In the genomic region with DNA sequence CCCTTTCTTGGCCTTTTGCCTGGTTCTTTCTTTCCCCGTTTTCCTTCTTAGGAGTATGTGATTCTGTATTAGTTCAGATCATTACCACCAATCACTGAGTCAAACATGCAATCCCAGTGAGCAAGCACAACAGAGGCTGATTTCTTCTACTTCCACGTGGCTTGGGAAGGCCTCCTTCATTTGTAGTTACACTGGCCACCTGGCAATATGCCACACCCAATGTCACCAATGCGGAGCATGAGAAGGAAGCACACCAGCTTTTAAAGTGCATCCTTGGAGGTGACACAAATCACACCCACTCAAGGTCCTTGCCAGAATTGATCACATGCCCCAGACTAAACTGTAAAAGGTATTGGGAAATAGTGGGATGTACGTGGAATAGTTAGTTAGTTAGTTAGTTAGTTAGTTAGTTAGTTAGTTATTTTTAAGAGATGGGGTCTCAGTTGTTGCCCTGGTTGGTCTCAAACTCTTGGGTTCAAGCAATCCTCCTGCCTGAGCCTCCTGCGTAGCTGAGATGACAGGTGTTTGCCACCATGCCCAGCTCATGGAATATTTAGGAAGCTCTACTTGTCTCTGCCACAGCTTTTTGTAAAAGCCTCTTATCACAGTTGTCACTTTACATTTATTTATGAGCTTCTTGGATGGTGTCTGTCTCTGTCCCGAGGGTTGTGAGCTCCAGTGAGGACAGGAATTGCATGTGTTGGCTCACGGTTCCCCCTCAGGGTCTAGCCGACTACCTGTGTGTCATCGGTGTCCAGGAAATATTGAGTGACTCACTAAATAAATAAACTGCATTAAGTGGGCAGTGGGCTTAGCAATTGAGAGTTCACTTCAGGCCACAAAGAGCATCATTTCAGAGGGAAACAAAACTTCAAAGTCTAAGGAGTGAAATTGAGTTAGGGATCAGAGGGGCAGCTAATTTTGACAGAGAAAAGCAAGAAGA, we compare ENCODE assay signal across 11 cellular contexts. TPM values are rescaled to one million over a fixed set of nuclear protein-coding genes. Genes with fewer than 3 reads are reported as not detected.
DNase-seq lines count a peak whose midpoint lies in the region; ATAC-seq, FAIRE-seq and TF ChIP-seq lines count a peak whose summit lies in the region.
"Had no signal": no experiment of that assay in that cellular context is flagged by ENCODE, and none has a peak within 500 bp of the region (broad histone marks: within the 10 kb centered on the region; RNA-seq: fewer than 3 reads in every experiment).

No MANE protein-coding gene starts in this region.

- H4K20me1 ChIP-seq in GM23248 (ENCODE audit: insufficient read depth), result no peaks in the 10 kb centered on the region

- no peak overlapping the region for H2AFZ ChIP-seq in GM23248

- TF ChIP-seq POLR2A in gastroesophageal sphincter (IDR thresholded peaks at IDR 0.05), result no peak

- no peak for TF ChIP-seq CTCF in gastroesophageal sphincter (IDR thresholded peaks at IDR 0.05)

- WGBS in GM23248 (ENCODE audit: low coverage in 1 of 2, low lambda C conversion rate in 2 of 2, missing lambda C conversion rate in 2 of 2), 2 experiments, result 47% methylated on average over 9 of the region's 9 CpGs
- 64 to 69% methylated on average over 5 to 7 of the region's 9 CpGs for WGBS in gastroesophageal sphincter (ENCODE audit: low coverage in 1 of 2), 2 donors

- no peaks in the 10 kb centered on the region for H3K27me3 ChIP-seq in GM23248 (replicated peaks; ENCODE audit: insufficient read depth)
- no peaks in the 10 kb centered on the region for H3K27me3 ChIP-seq in gastroesophageal sphincter

- no peak overlapping the region for H3K27ac ChIP-seq in GM23248
- H3K27ac ChIP-seq in gastroesophageal sphincter, result no peak overlapping the region

- TF ChIP-seq EP300 in gastroesophageal sphincter (IDR thresholded peaks at IDR 0.05), result no peak

- H3K9me2 ChIP-seq in GM23248 (ENCODE audit: insufficient read depth), result no peaks in the 10 kb centered on the region

- peak; percentile 82 for FAIRE-seq in islet of Langerhans (lab: Jason Lieb, UNC)

- no peaks in the 10 kb centered on the region for H3K9me3 ChIP-seq in GM23248 (ENCODE audit: low read depth)
- peaks cover 0 to 4% (median 0%) of the 10 kb centered on the region in 3 donors for H3K9me3 ChIP-seq in gastroesophageal sphincter

- H3K4me2 ChIP-seq in GM23248 (ENCODE audit: unreplicated experiment), result peak overlapping the region; percentile 16

- peak; percentile 43 for ATAC-seq in SK-N-SH treated with all-trans-retinoic acid at 6 μM for 48 hours
- no peak for ATAC-seq in HG02970 (IDR thresholded peaks at IDR 0.05; ENCODE audit: low FRiP score, unreplicated experiment)
- no peak for ATAC-seq in gastroesophageal sphincter
- ATAC-seq: naive thymus-derived CD4-positive, alpha-beta T cell had no signal

- H3K36me3 ChIP-seq in GM23248 (ENCODE audit: low read depth), result no peaks in the 10 kb centered on the region
- H3K36me3 ChIP-seq in gastroesophageal sphincter, result no peaks in the 10 kb centered on the region

- no peaks in the 10 kb centered on the region for H3F3A ChIP-seq in GM23248 (ENCODE audit: insufficient read depth)

- in situ Hi-C loops in GM23248 (cut with MboI), result no loop called here

- peaks cover 20% of the 10 kb centered on the region for H3K4me1 ChIP-seq in GM23248 (ENCODE audit: insufficient read depth)
- no peaks in the 10 kb centered on the region for H3K4me1 ChIP-seq in gastroesophageal sphincter

- DNase-seq in 8988T, result peak; percentile 41
- peak; percentile 47 for DNase-seq in GM23248
- no peak for DNase-seq in inferior parietal cortex (ENCODE audit: extremely low spot score)
- DNase-seq in iPS-NIHi11 (ENCODE audit: low spot score), result no peak
- DNase-seq: activated CD8-positive, alpha-beta memory T cell treated with anti-CD3 and anti-CD28 coated beads for 24 hours; naive thymus-derived CD4-positive, alpha-beta T cell; SW 1271 had no signal

- no peaks in the 10 kb centered on the region for H3K79me2 ChIP-seq in GM23248 (ENCODE audit: insufficient read depth)

- H3K9ac ChIP-seq in GM23248, result no peak overlapping the region

- H3K4me3 ChIP-seq in GM23248 (no peak overlapping the region), gastroesophageal sphincter (no peak overlapping the region)

TF ChIP-seq in SK-N-SH treated with all-trans-retinoic acid at 6 μM for 48 hours, 23 proteins besides CTCF, POLR2A, EP300 and RAD21:
- TF ChIP-seq TOX (CRISPR knock-in tag; IDR thresholded peaks at IDR 0.05; ENCODE audit: borderline replicate concordance), result no peak
- no peak for TF ChIP-seq ZFP30 (CRISPR knock-in tag; IDR thresholded peaks at IDR 0.05)
- TF ChIP-seq POU6F1 (CRISPR knock-in tag; IDR thresholded peaks at IDR 0.05; ENCODE audit: borderline replicate concordance, low read depth), result no peak
- no peak for TF ChIP-seq ZNF8 (CRISPR knock-in tag; IDR thresholded peaks at IDR 0.05)
- TF ChIP-seq CSDC2 (CRISPR knock-in tag; IDR thresholded peaks at IDR 0.05), result no peak
- no peak for TF ChIP-seq ZNF565 (CRISPR knock-in tag; conservative IDR thresholded peaks at IDR 0.05; ENCODE audit: low read depth)
- no peak for TF ChIP-seq ARNTL (CRISPR knock-in tag; IDR thresholded peaks at IDR 0.05; ENCODE audit: borderline replicate concordance, low read depth)
- no peak for TF ChIP-seq ZC3H10 (CRISPR knock-in tag; IDR thresholded peaks at IDR 0.05)
- TF ChIP-seq, protein P1, sequence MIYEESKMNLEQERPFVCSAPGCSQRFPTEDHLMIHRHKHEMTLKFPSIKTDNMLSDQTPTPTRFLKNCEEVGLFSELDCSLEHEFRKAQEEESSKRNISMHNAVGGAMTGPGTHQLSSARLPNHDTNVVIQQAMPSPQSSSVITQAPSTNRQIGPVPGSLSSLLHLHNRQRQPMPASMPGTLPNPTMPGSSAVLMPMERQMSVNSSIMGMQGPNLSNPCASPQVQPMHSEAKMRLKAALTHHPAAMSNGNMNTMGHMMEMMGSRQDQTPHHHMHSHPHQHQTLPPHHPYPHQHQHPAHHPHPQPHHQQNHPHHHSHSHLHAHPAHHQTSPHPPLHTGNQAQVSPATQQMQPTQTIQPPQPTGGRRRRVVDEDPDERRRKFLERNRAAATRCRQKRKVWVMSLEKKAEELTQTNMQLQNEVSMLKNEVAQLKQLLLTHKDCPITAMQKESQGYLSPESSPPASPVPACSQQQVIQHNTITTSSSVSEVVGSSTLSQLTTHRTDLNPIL (CRISPR knock-in tag; IDR thresholded peaks at IDR 0.05; ENCODE audit: low read depth), result no peak
- TF ChIP-seq ESRRG (CRISPR knock-in tag; IDR thresholded peaks at IDR 0.05), result no peak
- TF ChIP-seq, protein P2, sequence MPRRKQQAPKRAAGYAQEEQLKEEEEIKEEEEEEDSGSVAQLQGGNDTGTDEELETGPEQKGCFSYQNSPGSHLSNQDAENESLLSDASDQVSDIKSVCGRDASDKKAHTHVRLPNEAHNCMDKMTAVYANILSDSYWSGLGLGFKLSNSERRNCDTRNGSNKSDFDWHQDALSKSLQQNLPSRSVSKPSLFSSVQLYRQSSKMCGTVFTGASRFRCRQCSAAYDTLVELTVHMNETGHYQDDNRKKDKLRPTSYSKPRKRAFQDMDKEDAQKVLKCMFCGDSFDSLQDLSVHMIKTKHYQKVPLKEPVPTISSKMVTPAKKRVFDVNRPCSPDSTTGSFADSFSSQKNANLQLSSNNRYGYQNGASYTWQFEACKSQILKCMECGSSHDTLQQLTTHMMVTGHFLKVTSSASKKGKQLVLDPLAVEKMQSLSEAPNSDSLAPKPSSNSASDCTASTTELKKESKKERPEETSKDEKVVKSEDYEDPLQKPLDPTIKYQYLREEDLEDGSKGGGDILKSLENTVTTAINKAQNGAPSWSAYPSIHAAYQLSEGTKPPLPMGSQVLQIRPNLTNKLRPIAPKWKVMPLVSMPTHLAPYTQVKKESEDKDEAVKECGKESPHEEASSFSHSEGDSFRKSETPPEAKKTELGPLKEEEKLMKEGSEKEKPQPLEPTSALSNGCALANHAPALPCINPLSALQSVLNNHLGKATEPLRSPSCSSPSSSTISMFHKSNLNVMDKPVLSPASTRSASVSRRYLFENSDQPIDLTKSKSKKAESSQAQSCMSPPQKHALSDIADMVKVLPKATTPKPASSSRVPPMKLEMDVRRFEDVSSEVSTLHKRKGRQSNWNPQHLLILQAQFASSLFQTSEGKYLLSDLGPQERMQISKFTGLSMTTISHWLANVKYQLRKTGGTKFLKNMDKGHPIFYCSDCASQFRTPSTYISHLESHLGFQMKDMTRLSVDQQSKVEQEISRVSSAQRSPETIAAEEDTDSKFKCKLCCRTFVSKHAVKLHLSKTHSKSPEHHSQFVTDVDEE (CRISPR knock-in tag; IDR thresholded peaks at IDR 0.05), result no peak
- no peak for TF ChIP-seq OSR1 (CRISPR knock-in tag; IDR thresholded peaks at IDR 0.05)
- TF ChIP-seq TCF4 (CRISPR knock-in tag; IDR thresholded peaks at IDR 0.05; ENCODE audit: borderline replicate concordance), result no peak
- TF ChIP-seq GLIS3 (CRISPR knock-in tag; IDR thresholded peaks at IDR 0.05), result no peak

RNA-seq across cellular contexts. Expression of gene CAB39, which starts 28.1 kb away (rescaled TPM):
- total RNA-seq in GM23248 (2014; rRNA removed; shearing (Covaris generic)), result 49.1 and 52.1 TPM in 2 replicates
- polyA plus RNA-seq in GM23248 (2016; fragmentation: Nextera tagmentation; extraction: Ambion mirVana), result 22.7 and 23.1 TPM in 2 replicates
- 100 to 1,000 TPM in 3 of 4 donors, 10 to 100 TPM in 1; 88.5 to 115 (median 108) TPM for total RNA-seq in gastroesophageal sphincter

Comparison
In these comparisons a context has a peak if more than half of its experiments do, and no peak if none do; other contexts are left out.
1. DNase-seq: peak in 8988T (single experiment) and GM23248 (single experiment); none in inferior parietal cortex (single experiment) and iPS-NIHi11 (single experiment).